Comparison of ENCODE assay signal across 11 cellular contexts in the genomic region with DNA sequence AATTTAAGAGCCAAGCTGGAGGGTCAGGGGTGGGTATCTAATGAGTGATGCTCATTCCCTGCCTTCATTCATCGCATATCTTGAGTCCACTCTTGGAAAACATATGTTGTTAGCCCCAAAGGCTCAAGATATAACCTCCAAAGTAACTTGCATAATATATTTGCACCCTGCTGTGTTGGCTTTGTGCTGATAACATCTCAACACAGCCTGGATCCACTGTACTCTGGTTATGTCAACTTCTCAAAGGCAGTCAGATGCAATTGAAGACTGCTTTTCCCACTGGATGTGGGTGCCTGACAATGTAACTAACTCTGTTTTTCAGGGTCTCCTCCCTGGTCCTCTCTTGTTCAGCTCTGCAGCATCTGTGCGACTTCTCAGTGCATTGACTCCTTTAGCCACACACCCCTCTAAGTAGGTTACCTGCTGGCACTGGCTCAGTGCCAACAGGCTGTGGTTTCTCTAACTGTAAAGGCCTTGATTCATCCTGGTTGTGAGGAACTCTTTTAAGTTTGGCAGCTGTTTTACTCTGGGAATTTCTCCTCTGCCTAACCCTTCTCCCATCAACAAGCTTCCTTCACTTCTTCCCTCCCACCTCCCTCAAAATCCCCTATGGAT. TPM values are rescaled to one million over a fixed set of nuclear protein-coding genes. Genes with fewer than 3 reads are reported as not detected.
DNase-seq lines count a peak whose midpoint lies in the region; ATAC-seq, FAIRE-seq and TF ChIP-seq lines count a peak whose summit lies in the region.
"Had no signal": no experiment of that assay in that cellular context is flagged by ENCODE, and none has a peak within 500 bp of the region (broad histone marks: within the 10 kb centered on the region; RNA-seq: fewer than 3 reads in every experiment).

No MANE protein-coding gene starts in this region.

- peak overlapping the region; percentile 97 for H3K27ac ChIP-seq in RWPE2 (ENCODE audit: poor library complexity, severe bottlenecking)
- no peak overlapping the region for H3K27ac ChIP-seq in kidney (ENCODE audit: low read depth in 2 of 2, low read length in 2 of 2)
- H3K27ac ChIP-seq: KMS-11, vagina had no signal

- peaks cover 29% of the 10 kb centered on the region for H3K4me1 Mint-ChIP-seq in activated T-cell treated with anti-CD3 and anti-CD28 coated beads, Interleukin-2, amount 50 U/mL, for 24 hours (ENCODE audit: low read depth)
- peaks cover 36% of the 10 kb centered on the region for H3K4me1 Mint-ChIP-seq in stimulated activated naive CD8-positive, alpha-beta T cell treated with anti-CD3 and anti-CD28 coated beads, Interleukin-15, Interleukin-2, amounts not matched to agents 100 ng/mL and 50 ng/mL, for 24 hours (ENCODE audit: low read depth)

- ATAC-seq in RWPE2 (ENCODE audit: low read depth) (peak; percentile 51), HG03095 (IDR thresholded peaks at IDR 0.05; ENCODE audit: unreplicated experiment) (no peak), HG02588 (IDR thresholded peaks at IDR 0.05; ENCODE audit: unreplicated experiment) (no peak)
- ATAC-seq: Right ventricle myocardium inferior had no signal

- H3K4me3 ChIP-seq in RWPE2 (ENCODE audit: severe bottlenecking) (no peak overlapping the region), bronchial epithelial cell (ENCODE audit: low read depth, low read length) (no peak overlapping the region), kidney (ENCODE audit: low read length in 2 of 2) (no peak overlapping the region)
- H3K4me3 ChIP-seq: vagina had no signal

- DNase-seq in activated T-cell treated with anti-CD3 and anti-CD28 coated beads for 24 hours (ENCODE audit: low read depth), result peak; percentile 11
- DNase-seq in activated T-cell treated with anti-CD3 and anti-CD28 coated beads, Interleukin-2, amount 50 U/mL, for 24 hours, result no peak
- DNase-seq in RWPE2 (ENCODE audit: low spot score), result peak; percentile 62
- peak; percentile 63 for DNase-seq in bronchial epithelial cell (ENCODE audit: low read depth)
- DNase-seq in kidney, result no peak

- H3K9me3 ChIP-seq in RWPE2 (ENCODE audit: severe bottlenecking) (no peaks in the 10 kb centered on the region), kidney (ENCODE audit: control insufficient read depth in 1 of 2, low read length in 2 of 2) (no peaks in the 10 kb centered on the region)
- H3K9me3 ChIP-seq: vagina had no signal

- peaks cover 35% of the 10 kb centered on the region for H3K4me1 ChIP-seq in RWPE2 (ENCODE audit: insufficient read depth, poor library complexity, severe bottlenecking)
- H3K4me1 ChIP-seq in kidney (ENCODE audit: control insufficient read depth in 1 of 2, insufficient read depth in 1 of 2, low read depth in 1 of 2, low read length in 2 of 2), result no peaks in the 10 kb centered on the region
- H3K4me1 ChIP-seq: vagina had no signal

- no peak for TF ChIP-seq CTCF in RWPE2 (IDR thresholded peaks at IDR 0.05; ENCODE audit: poor library complexity, severe bottlenecking)
- no peak for TF ChIP-seq CTCF in bronchial epithelial cell (IDR thresholded peaks at IDR 0.05; ENCODE audit: insufficient read depth, low read length, severe bottlenecking)
- no peak for TF ChIP-seq CTCF in kidney (IDR thresholded peaks at IDR 0.05; ENCODE audit: borderline replicate concordance, extremely low read depth, insufficient read depth)

- H3K27ac Mint-ChIP-seq in activated T-cell treated with anti-CD3 and anti-CD28 coated beads, Interleukin-2, amount 50 U/mL, for 24 hours, result no peak overlapping the region
- H3K27ac Mint-ChIP-seq in stimulated activated naive CD8-positive, alpha-beta T cell treated with anti-CD3 and anti-CD28 coated beads, Interleukin-15, Interleukin-2, amounts not matched to agents 100 ng/mL and 50 ng/mL, for 24 hours, result peak overlapping the region; percentile 36

- H3K9me3 Mint-ChIP-seq in activated T-cell treated with anti-CD3 and anti-CD28 coated beads, Interleukin-2, amount 50 U/mL, for 24 hours, result no peaks in the 10 kb centered on the region
- no peaks in the 10 kb centered on the region for H3K9me3 Mint-ChIP-seq in stimulated activated naive CD8-positive, alpha-beta T cell treated with anti-CD3 and anti-CD28 coated beads, Interleukin-15, Interleukin-2, amounts not matched to agents 100 ng/mL and 50 ng/mL, for 24 hours

- no peak overlapping the region for H3K4me3 Mint-ChIP-seq in activated T-cell treated with anti-CD3 and anti-CD28 coated beads, Interleukin-2, amount 50 U/mL, for 24 hours
- no peak overlapping the region for H3K4me3 Mint-ChIP-seq in stimulated activated naive CD8-positive, alpha-beta T cell treated with anti-CD3 and anti-CD28 coated beads, Interleukin-15, Interleukin-2, amounts not matched to agents 100 ng/mL and 50 ng/mL, for 24 hours

- no peaks in the 10 kb centered on the region for H3K36me3 Mint-ChIP-seq in activated T-cell treated with anti-CD3 and anti-CD28 coated beads, Interleukin-2, amount 50 U/mL, for 24 hours (ENCODE audit: low read depth)
- no peaks in the 10 kb centered on the region for H3K36me3 Mint-ChIP-seq in stimulated activated naive CD8-positive, alpha-beta T cell treated with anti-CD3 and anti-CD28 coated beads, Interleukin-15, Interleukin-2, amounts not matched to agents 100 ng/mL and 50 ng/mL, for 24 hours (ENCODE audit: low read depth)

- H3K9ac ChIP-seq in kidney (ENCODE audit: low read length in 2 of 2), result no peak overlapping the region
- H3K9ac ChIP-seq: KMS-11 had no signal

- H3K27me3 ChIP-seq in RWPE2 (ENCODE audit: insufficient read depth, poor library complexity, severe bottlenecking) (no peaks in the 10 kb centered on the region), bronchial epithelial cell (ENCODE audit: control insufficient read depth, insufficient read depth, low read length) (no peaks in the 10 kb centered on the region)
- H3K27me3 ChIP-seq: vagina had no signal

- H3K27me3 Mint-ChIP-seq in activated T-cell treated with anti-CD3 and anti-CD28 coated beads, Interleukin-2, amount 50 U/mL, for 24 hours, result peaks cover 45% of the 10 kb centered on the region
- no peaks in the 10 kb centered on the region for H3K27me3 Mint-ChIP-seq in stimulated activated naive CD8-positive, alpha-beta T cell treated with anti-CD3 and anti-CD28 coated beads, Interleukin-15, Interleukin-2, amounts not matched to agents 100 ng/mL and 50 ng/mL, for 24 hours

- intact Hi-C loops in kidney (cut with DNase I), result no loop called here

- no peaks in the 10 kb centered on the region for H3K36me3 ChIP-seq in RWPE2 (ENCODE audit: low read depth)
- H3K36me3 ChIP-seq in bronchial epithelial cell (ENCODE audit: control insufficient read depth, insufficient read depth, low read length), result no peaks in the 10 kb centered on the region
- H3K36me3 ChIP-seq in kidney (ENCODE audit: control insufficient read depth in 1 of 2, insufficient read depth in 2 of 2, low read length in 2 of 2), result no peaks in the 10 kb centered on the region
- H3K36me3 ChIP-seq: vagina had no signal

- no peak for FAIRE-seq in bronchial epithelial cell (lab: Jason Lieb, UNC)
- FAIRE-seq in kidney (lab: Jason Lieb, UNC), result no peak

RNA-seq across cellular contexts. Expression of a gene that starts 28.1 kb away (rescaled TPM):
- total RNA-seq in bronchial epithelial cell, result 1.3 TPM in 2 replicates
- total RNA-seq in kidney, result 13.8 TPM
- 17.2 TPM for polyA plus RNA-seq in kidney (ENCODE audit: insufficient read depth, low read depth, low replicate concordance)

Comparison
In these comparisons a context has a peak if more than half of its experiments do, and no peak if none do; other contexts are left out.
1. DNase-seq: peak in activated T-cell treated with anti-CD3 and anti-CD28 coated beads for 24 hours (single experiment), RWPE2 (single experiment) and bronchial epithelial cell (single experiment); none in activated T-cell treated with anti-CD3 and anti-CD28 coated beads, Interleukin-2, amount 50 U/mL, for 24 hours (single experiment) and kidney (single experiment).